13 cellular contexts compared by ENCODE assay signal in the genomic region with DNA sequence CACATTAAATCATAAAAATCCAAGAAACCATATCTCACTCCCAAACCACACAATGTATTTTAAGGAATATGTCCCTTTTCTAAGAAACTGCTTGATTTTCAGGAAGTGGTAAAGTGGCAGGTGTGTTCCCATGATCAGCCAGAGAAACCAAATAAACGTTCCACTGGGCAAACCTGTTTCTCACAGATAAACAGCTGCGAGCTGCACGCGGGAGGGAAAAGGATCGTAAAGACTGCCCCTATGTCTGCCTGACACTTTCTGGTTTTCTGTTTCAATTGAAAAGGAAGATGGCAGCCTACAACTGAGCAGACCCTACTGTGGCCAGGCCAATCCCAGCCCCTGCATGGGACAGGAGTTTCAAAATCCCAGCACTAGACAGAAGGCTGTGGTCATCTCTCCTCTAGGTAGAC. TPM values are rescaled to one million over a fixed set of nuclear protein-coding genes. Genes with fewer than 3 reads are reported as not detected.
DNase-seq lines count a peak whose midpoint lies in the region; ATAC-seq and TF ChIP-seq lines count a peak whose summit lies in the region.
"Had no signal": no experiment of that assay in that cellular context is flagged by ENCODE, and none has a peak within 500 bp of the region (broad histone marks: within the 10 kb centered on the region; RNA-seq: fewer than 3 reads in every experiment).

No MANE protein-coding gene starts in this region.

- H2BK120ac ChIP-seq in H9 (ENCODE audit: low read depth, low read length, poor library complexity, severe bottlenecking), result no peak overlapping the region

- peaks cover 58% of the 10 kb centered on the region for H3K79me2 ChIP-seq in PC-3 (ENCODE audit: low read length)
- H3K79me2 ChIP-seq in H9 (ENCODE audit: insufficient read depth, low read length), result no peaks in the 10 kb centered on the region

- H3K36me3 Mint-ChIP-seq in Calu3 (ENCODE audit: insufficient read depth, unreplicated experiment) (no peaks in the 10 kb centered on the region), H9 (ENCODE audit: insufficient read depth in 1 of 3, low read depth in 3 of 3) (no peaks in the 10 kb centered on the region)
- H3K36me3 Mint-ChIP-seq: activated CD4-positive, alpha-beta memory T cell treated with anti-CD3 and anti-CD28 coated beads for 36 hours; CD8-positive, alpha-beta memory T cell had no signal

- no peak overlapping the region for H3K23ac ChIP-seq in H9 (ENCODE audit: insufficient read length, low read depth, low read length)

- no peaks in the 10 kb centered on the region for H3K79me1 ChIP-seq in H9 (ENCODE audit: insufficient read depth, low read depth, low read length, poor library complexity, severe bottlenecking)

- H3K27me3 Mint-ChIP-seq in Calu3 (ENCODE audit: unreplicated experiment) (no peaks in the 10 kb centered on the region), H9 (ENCODE audit: low read depth) (no peaks in the 10 kb centered on the region)
- H3K27me3 Mint-ChIP-seq: activated CD4-positive, alpha-beta memory T cell treated with anti-CD3 and anti-CD28 coated beads for 36 hours; effector memory CD8-positive, alpha-beta T cell had no signal

- H3K9ac ChIP-seq in PC-3 (ENCODE audit: low read length) (peak overlapping the region; percentile 38), H9 (ENCODE audit: extremely low read depth, insufficient read length, low read length) (no peak overlapping the region)

- H4K5ac ChIP-seq in H9 (ENCODE audit: insufficient read length, low read depth, low read length), result no peak overlapping the region

- no peaks in the 10 kb centered on the region for H3K36me3 ChIP-seq in PC-3 (ENCODE audit: low read depth, low read length)

- H3T11ph ChIP-seq in H9 (ENCODE audit: low read length), result no peak overlapping the region

- no peak overlapping the region for H3K18ac ChIP-seq in H9 (ENCODE audit: insufficient read length, low read depth, low read length)

- H3K4me1 Mint-ChIP-seq in Calu3 (ENCODE audit: low read depth, unreplicated experiment) (peaks cover 53% of the 10 kb centered on the region), H9 (peaks cover 17 to 23% of the 10 kb centered on the region in 2 experiments)

- no peak overlapping the region for H2AK5ac ChIP-seq in H9 (ENCODE audit: insufficient read length, low read length)

- no peaks in the 10 kb centered on the region for H3K27me3 ChIP-seq in PC-3 (ENCODE audit: low read length)
- H3K27me3 ChIP-seq in H9 (ENCODE audit: insufficient read depth, low read length), result no peaks in the 10 kb centered on the region

- POLR2A ChIA-PET in PC-3 (lab: Charles Lee; ENCODE audit: unreplicated experiment), result no interaction called here

- H2BK15ac ChIP-seq in H9 (ENCODE audit: low read depth, low read length), result no peak overlapping the region

- H3K9me3 Mint-ChIP-seq in Calu3 (ENCODE audit: low read depth, unreplicated experiment) (no peaks in the 10 kb centered on the region), H9 (no peaks in the 10 kb centered on the region; a peak in 1 of 5 replicates)
- H3K9me3 Mint-ChIP-seq: activated CD4-positive, alpha-beta memory T cell treated with anti-CD3 and anti-CD28 coated beads for 36 hours; CD8-positive, alpha-beta memory T cell; effector memory CD8-positive, alpha-beta T cell; nephron progenitor cell had no signal

- no CpG with 5 or more reads among the region's 5 CpGs for WGBS in H9 (ENCODE audit: extremely low coverage, insufficient read length, low lambda C conversion rate)

- peak; percentile 36 for ATAC-seq in PC-3
- ATAC-seq in GM18520 (IDR thresholded peaks at IDR 0.05; ENCODE audit: unreplicated experiment), result no peak
- ATAC-seq: effector memory CD8-positive, alpha-beta T cell had no signal

- no peaks in the 10 kb centered on the region for H3F3A ChIP-seq in PC-3 (ENCODE audit: low read length, unreplicated experiment)

- no peak overlapping the region for H3K4ac ChIP-seq in H9 (ENCODE audit: low read depth, low read length)

- H2BK5ac ChIP-seq in H9 (ENCODE audit: insufficient read length, low read length), result no peak overlapping the region

- no peak overlapping the region for H4K91ac ChIP-seq in H9 (ENCODE audit: insufficient read length, low read depth, low read length)

- no peak overlapping the region for H3K56ac ChIP-seq in H9 (ENCODE audit: insufficient read length, low read depth, low read length)

- H3K4me1 ChIP-seq in PC-3 (ENCODE audit: insufficient read depth, low read length) (peaks cover 42% of the 10 kb centered on the region), H9 (ENCODE audit: insufficient read depth, low read length) (peaks cover 12% of the 10 kb centered on the region; the same call in 1 of the 2 replicates)

- H3K23me2 ChIP-seq in H9 (ENCODE audit: insufficient read length, low read depth, low read length, poor library complexity, severe bottlenecking), result no peaks in the 10 kb centered on the region

- H3K9me3 ChIP-seq in PC-3 (ENCODE audit: low read length) (no peaks in the 10 kb centered on the region), H9 (ENCODE audit: control insufficient read depth, low read depth, low read length) (no peaks in the 10 kb centered on the region)

- H2BK20ac ChIP-seq in H9 (ENCODE audit: low read depth, low read length, poor library complexity, severe bottlenecking), result no peak overlapping the region

- peak overlapping the region; percentile 65 for H3K4me2 ChIP-seq in PC-3 (ENCODE audit: low read length)
- H3K4me2 ChIP-seq in H9 (ENCODE audit: insufficient read depth, insufficient read length, low read length), result no peak overlapping the region

- H3K27ac Mint-ChIP-seq in Calu3 (ENCODE audit: unreplicated experiment) (peak overlapping the region; percentile 49), H9 (no peak overlapping the region)
- H3K27ac Mint-ChIP-seq: activated CD4-positive, alpha-beta memory T cell treated with anti-CD3 and anti-CD28 coated beads for 36 hours; effector memory CD8-positive, alpha-beta T cell; nephron progenitor cell had no signal

- no peaks in the 10 kb centered on the region for H3K9me2 ChIP-seq in PC-3 (replicated peaks; ENCODE audit: low read length)

- peak overlapping the region; percentile 18; the same call in 1 of the 2 replicates for H3K4me3 ChIP-seq in PC-3 (ENCODE audit: low read length)

- peak; percentile 50 for DNase-seq in Calu3
- peak; percentile 42 for DNase-seq in KG1 (lab: John Stamatoyannopoulos, UW)
- DNase-seq in PC-3, result peak; percentile 81
- peak; percentile 47 for DNase-seq in mesenteric fat pad (ENCODE audit: low spot score)
- DNase-seq in iPS-NIHi7 (ENCODE audit: extremely low spot score), result no peak
- DNase-seq in A172 (ENCODE audit: low spot score), result no peak
- DNase-seq in H9, result no peak
- DNase-seq: activated CD4-positive, alpha-beta memory T cell treated with anti-CD3 and anti-CD28 coated beads for 36 hours; CD8-positive, alpha-beta memory T cell; effector memory CD8-positive, alpha-beta T cell; nephron progenitor cell; stimulated activated CD4-positive, alpha-beta T cell treated with anti-CD3 and anti-CD28 coated beads, Interleukin-4, amount 100 ng/mL, for 1 hour had no signal

- CTCF ChIA-PET in Calu3 (lab: Charles Lee) (interaction anchor here (0.5 to 1.5 kb wide), 3 partner anchors 10 to 1050 kb away, joined by 3 to 8 read pairs (median 8); no protein-coding TSS in a partner anchor), PC-3 (lab: Charles Lee) (no interaction called here)

- H2AFZ ChIP-seq in PC-3 (ENCODE audit: low read length) (peak overlapping the region; percentile 29), H9 (ENCODE audit: low read length) (no peak overlapping the region)

- H3K27ac ChIP-seq in PC-3 (ENCODE audit: low read length), result peak overlapping the region; percentile 74
- H3K27ac ChIP-seq in H9 (ENCODE audit: insufficient read length, low read depth, low read length), result no peak overlapping the region

- H4K8ac ChIP-seq in H9 (replicated peaks; ENCODE audit: insufficient read length, low read depth, low read length), result no peak overlapping the region

- intact Hi-C loops in Calu3 (cut with micrococcal nuclease; ENCODE audit: unreplicated experiment) (no loop called here), PC-3 (cut with micrococcal nuclease) (no loop called here)

- peak overlapping the region; percentile 3 for H3K4me3 Mint-ChIP-seq in Calu3 (ENCODE audit: low read depth, unreplicated experiment)
- no peak overlapping the region for H3K4me3 Mint-ChIP-seq in H9
- H3K4me3 Mint-ChIP-seq: activated CD4-positive, alpha-beta memory T cell treated with anti-CD3 and anti-CD28 coated beads for 36 hours; CD8-positive, alpha-beta memory T cell; effector memory CD8-positive, alpha-beta T cell; nephron progenitor cell had no signal

- BruUV-seq in Calu3 (replicated peaks; lab: Mats Ljungman, UMichigan) (no TSS peak), PC-3 (replicated peaks; lab: Mats Ljungman, UMichigan) (no TSS peak)

- H4K20me1 ChIP-seq in PC-3 (ENCODE audit: low read length), result no peaks in the 10 kb centered on the region
- H4K20me1 ChIP-seq in H9 (ENCODE audit: control insufficient read depth, insufficient read depth, insufficient read length), result no peaks in the 10 kb centered on the region

- H2BK12ac ChIP-seq in H9 (ENCODE audit: insufficient read length, low read depth, low read length), result no peak overlapping the region

- TF ChIP-seq CTCF in Calu3 (IDR thresholded peaks at IDR 0.05; ENCODE audit: unreplicated experiment) (no peak), PC-3 (conservative IDR thresholded peaks at IDR 0.05; ENCODE audit: low read depth, low read length) (no peak), H9 (conservative IDR thresholded peaks at IDR 0.05) (no peak)

- no peak overlapping the region for H3K14ac ChIP-seq in H9 (ENCODE audit: insufficient read depth, low read length)

RNA-seq across cellular contexts. Expression of a gene that starts 36.6 kb away (rescaled TPM):
- 5.6 and 9.0 TPM in 2 replicates for total RNA-seq in Calu3 (2022)
- total RNA-seq in PC-3 (2014; rRNA removed), result 8.4 and 9.8 TPM in 2 replicates
- 19.9 TPM for total RNA-seq in mesenteric fat pad
- 5.1 and 7.9 TPM in 2 replicates for total RNA-seq in A172 (2014; rRNA removed; shearing (Covaris generic))
- 1.2 and 1.4 TPM in 2 replicates for total RNA-seq in H9 (2021)

Comparison
In these comparisons a context has a peak if more than half of its experiments do, and no peak if none do; other contexts are left out.
1. DNase-seq: peak in Calu3 (single experiment), KG1 (single experiment), PC-3 (single experiment) and mesenteric fat pad (single experiment); none in iPS-NIHi7 (single experiment), A172 (single experiment) and H9 (single experiment).